Comparison of ENCODE assay signal across 1 cellular context in the genomic region with DNA sequence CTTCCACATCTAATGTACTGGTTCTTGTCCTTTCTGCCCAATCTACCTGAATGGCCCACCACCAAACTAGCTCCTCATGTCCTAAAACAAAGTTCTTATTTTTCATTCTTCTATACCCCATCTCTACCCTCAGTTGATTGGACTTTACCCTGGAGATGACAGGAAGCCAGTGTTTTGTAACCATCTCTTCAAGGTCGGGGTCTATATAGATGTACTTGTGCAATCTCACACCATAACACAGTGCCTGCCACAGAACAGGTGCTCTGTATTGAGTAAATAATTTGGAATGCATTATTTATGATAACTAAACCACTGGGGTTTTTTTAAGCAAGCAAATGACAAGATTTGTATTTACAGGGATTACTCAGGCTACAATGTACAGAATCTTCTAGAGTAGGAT.
TF ChIP-seq lines count a peak whose summit lies in the region.

No MANE protein-coding gene starts in this region.

TF ChIP-seq in HepG2, 621 proteins besides CTCF, POLR2A, EP300 and RAD21 (continued from another document):
- TF ChIP-seq, protein P1, sequence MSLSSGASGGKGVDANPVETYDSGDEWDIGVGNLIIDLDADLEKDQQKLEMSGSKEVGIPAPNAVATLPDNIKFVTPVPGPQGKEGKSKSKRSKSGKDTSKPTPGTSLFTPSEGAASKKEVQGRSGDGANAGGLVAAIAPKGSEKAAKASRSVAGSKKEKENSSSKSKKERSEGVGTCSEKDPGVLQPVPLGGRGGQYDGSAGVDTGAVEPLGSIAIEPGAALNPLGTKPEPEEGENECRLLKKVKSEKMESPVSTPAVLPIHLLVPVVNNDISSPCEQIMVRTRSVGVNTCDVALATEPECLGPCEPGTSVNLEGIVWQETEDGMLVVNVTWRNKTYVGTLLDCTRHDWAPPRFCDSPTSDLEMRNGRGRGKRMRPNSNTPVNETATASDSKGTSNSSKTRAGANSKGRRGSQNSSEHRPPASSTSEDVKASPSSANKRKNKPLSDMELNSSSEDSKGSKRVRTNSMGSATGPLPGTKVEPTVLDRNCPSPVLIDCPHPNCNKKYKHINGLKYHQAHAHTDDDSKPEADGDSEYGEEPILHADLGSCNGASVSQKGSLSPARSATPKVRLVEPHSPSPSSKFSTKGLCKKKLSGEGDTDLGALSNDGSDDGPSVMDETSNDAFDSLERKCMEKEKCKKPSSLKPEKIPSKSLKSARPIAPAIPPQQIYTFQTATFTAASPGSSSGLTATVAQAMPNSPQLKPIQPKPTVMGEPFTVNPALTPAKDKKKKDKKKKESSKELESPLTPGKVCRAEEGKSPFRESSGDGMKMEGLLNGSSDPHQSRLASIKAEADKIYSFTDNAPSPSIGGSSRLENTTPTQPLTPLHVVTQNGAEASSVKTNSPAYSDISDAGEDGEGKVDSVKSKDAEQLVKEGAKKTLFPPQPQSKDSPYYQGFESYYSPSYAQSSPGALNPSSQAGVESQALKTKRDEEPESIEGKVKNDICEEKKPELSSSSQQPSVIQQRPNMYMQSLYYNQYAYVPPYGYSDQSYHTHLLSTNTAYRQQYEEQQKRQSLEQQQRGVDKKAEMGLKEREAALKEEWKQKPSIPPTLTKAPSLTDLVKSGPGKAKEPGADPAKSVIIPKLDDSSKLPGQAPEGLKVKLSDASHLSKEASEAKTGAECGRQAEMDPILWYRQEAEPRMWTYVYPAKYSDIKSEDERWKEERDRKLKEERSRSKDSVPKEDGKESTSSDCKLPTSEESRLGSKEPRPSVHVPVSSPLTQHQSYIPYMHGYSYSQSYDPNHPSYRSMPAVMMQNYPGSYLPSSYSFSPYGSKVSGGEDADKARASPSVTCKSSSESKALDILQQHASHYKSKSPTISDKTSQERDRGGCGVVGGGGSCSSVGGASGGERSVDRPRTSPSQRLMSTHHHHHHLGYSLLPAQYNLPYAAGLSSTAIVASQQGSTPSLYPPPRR (CRISPR knock-in tag; IDR thresholded peaks at IDR 0.05; ENCODE audit: borderline replicate concordance) = no peak
- TF ChIP-seq HNF4A (CRISPR knock-in tag; IDR thresholded peaks at IDR 0.05) (peak; percentile 91), PLRG1 (conservative IDR thresholded peaks at IDR 0.05) (no peak), FOXP1 (IDR thresholded peaks at IDR 0.05) (no peak), FOXP1 (CRISPR knock-in tag; IDR thresholded peaks at IDR 0.05) (peak; percentile 63), ZNF644 (CRISPR knock-in tag; IDR thresholded peaks at IDR 0.05; ENCODE audit: low read depth) (peak; percentile 72), RCOR2 (CRISPR knock-in tag; IDR thresholded peaks at IDR 0.05) (0 out of 2 replicates have a peak, but pooled peaks have one; percentile 66), SOX6 (IDR thresholded peaks at IDR 0.05) (no peak), SOX6 (CRISPR knock-in tag; IDR thresholded peaks at IDR 0.05) (peak; percentile 75), CREB1 (IDR thresholded peaks at IDR 0.05) (no peak), CREB1 (CRISPR knock-in tag; IDR thresholded peaks at IDR 0.05) (peak; percentile 40), U2AF1 (optimal IDR thresholded peaks at IDR 0.05; ENCODE audit: low read depth, low read length) (no peak), ZEB1 (IDR thresholded peaks at IDR 0.05; ENCODE audit: insufficient replicate concordance, low read depth) (peak; percentile 51), RARA (CRISPR knock-in tag; IDR thresholded peaks at IDR 0.05) (no peak; the same call in 1 of the 2 replicates), BCL6 (CRISPR knock-in tag; IDR thresholded peaks at IDR 0.05) (0 out of 2 replicates have a peak, but pooled peaks have one; percentile 38), AGO1 (IDR thresholded peaks at IDR 0.05; ENCODE audit: low read depth, low read length, poor library complexity, severe bottlenecking) (no peak), HNF4G (IDR thresholded peaks at IDR 0.05; ENCODE audit: borderline replicate concordance, low read depth, low read length) (peak; percentile 77), HNF4G (CRISPR knock-in tag; IDR thresholded peaks at IDR 0.05; ENCODE audit: borderline replicate concordance, low read depth) (peak; percentile 74; the same call in 1 of the 2 replicates), TSC22D2 (CRISPR knock-in tag; IDR thresholded peaks at IDR 0.05; ENCODE audit: borderline replicate concordance) (no peak), FOXO1 (CRISPR knock-in tag; IDR thresholded peaks at IDR 0.05) (peak; percentile 63), FOXA1 (IDR thresholded peaks at IDR 0.05) (no peak), FOXA1 (CRISPR knock-in tag; IDR thresholded peaks at IDR 0.05) (peak; percentile 15; the same call in 1 of the 2 replicates), ZFYVE20 (CRISPR knock-in tag; IDR thresholded peaks at IDR 0.05; ENCODE audit: borderline replicate concordance, low read depth) (no peak), RXRA (CRISPR knock-in tag; IDR thresholded peaks at IDR 0.05) (no peak), GATAD2A (CRISPR knock-in tag; IDR thresholded peaks at IDR 0.05) (peak; percentile 95), GATAD1 (CRISPR knock-in tag; IDR thresholded peaks at IDR 0.05) (0 out of 2 replicates have a peak, but pooled peaks have one; percentile 43), ASH2L (IDR thresholded peaks at IDR 0.05; ENCODE audit: insufficient read length, low read depth, low read length) (peak; percentile 43)
- TF ChIP-seq, protein P2, sequence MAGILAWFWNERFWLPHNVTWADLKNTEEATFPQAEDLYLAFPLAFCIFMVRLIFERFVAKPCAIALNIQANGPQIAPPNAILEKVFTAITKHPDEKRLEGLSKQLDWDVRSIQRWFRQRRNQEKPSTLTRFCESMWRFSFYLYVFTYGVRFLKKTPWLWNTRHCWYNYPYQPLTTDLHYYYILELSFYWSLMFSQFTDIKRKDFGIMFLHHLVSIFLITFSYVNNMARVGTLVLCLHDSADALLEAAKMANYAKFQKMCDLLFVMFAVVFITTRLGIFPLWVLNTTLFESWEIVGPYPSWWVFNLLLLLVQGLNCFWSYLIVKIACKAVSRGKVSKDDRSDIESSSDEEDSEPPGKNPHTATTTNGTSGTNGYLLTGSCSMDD (CRISPR knock-in tag; IDR thresholded peaks at IDR 0.05) = no peak
- TF ChIP-seq, protein P3, sequence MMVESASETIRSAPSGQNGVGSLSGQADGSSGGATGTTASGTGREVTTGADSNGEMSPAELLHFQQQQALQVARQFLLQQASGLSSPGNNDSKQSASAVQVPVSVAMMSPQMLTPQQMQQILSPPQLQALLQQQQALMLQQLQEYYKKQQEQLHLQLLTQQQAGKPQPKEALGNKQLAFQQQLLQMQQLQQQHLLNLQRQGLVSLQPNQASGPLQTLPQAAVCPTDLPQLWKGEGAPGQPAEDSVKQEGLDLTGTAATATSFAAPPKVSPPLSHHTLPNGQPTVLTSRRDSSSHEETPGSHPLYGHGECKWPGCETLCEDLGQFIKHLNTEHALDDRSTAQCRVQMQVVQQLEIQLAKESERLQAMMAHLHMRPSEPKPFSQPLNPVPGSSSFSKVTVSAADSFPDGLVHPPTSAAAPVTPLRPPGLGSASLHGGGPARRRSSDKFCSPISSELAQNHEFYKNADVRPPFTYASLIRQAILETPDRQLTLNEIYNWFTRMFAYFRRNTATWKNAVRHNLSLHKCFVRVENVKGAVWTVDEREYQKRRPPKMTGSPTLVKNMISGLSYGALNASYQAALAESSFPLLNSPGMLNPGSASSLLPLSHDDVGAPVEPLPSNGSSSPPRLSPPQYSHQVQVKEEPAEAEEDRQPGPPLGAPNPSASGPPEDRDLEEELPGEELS (CRISPR knock-in tag; IDR thresholded peaks at IDR 0.05) = 0 out of 2 replicates have a peak, but pooled peaks have one; percentile 50
- TF ChIP-seq, protein P4, sequence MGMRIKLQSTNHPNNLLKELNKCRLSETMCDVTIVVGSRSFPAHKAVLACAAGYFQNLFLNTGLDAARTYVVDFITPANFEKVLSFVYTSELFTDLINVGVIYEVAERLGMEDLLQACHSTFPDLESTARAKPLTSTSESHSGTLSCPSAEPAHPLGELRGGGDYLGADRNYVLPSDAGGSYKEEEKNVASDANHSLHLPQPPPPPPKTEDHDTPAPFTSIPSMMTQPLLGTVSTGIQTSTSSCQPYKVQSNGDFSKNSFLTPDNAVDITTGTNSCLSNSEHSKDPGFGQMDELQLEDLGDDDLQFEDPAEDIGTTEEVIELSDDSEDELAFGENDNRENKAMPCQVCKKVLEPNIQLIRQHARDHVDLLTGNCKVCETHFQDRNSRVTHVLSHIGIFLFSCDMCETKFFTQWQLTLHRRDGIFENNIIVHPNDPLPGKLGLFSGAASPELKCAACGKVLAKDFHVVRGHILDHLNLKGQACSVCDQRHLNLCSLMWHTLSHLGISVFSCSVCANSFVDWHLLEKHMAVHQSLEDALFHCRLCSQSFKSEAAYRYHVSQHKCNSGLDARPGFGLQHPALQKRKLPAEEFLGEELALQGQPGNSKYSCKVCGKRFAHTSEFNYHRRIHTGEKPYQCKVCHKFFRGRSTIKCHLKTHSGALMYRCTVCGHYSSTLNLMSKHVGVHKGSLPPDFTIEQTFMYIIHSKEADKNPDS (CRISPR knock-in tag; IDR thresholded peaks at IDR 0.05) = no peak
- TF ChIP-seq, protein P5, sequence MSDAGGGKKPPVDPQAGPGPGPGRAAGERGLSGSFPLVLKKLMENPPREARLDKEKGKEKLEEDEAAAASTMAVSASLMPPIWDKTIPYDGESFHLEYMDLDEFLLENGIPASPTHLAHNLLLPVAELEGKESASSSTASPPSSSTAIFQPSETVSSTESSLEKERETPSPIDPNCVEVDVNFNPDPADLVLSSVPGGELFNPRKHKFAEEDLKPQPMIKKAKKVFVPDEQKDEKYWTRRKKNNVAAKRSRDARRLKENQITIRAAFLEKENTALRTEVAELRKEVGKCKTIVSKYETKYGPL (CRISPR knock-in tag; IDR thresholded peaks at IDR 0.05) = 0 out of 2 replicates have a peak, but pooled peaks have one; percentile 45
- TF ChIP-seq, protein P6, sequence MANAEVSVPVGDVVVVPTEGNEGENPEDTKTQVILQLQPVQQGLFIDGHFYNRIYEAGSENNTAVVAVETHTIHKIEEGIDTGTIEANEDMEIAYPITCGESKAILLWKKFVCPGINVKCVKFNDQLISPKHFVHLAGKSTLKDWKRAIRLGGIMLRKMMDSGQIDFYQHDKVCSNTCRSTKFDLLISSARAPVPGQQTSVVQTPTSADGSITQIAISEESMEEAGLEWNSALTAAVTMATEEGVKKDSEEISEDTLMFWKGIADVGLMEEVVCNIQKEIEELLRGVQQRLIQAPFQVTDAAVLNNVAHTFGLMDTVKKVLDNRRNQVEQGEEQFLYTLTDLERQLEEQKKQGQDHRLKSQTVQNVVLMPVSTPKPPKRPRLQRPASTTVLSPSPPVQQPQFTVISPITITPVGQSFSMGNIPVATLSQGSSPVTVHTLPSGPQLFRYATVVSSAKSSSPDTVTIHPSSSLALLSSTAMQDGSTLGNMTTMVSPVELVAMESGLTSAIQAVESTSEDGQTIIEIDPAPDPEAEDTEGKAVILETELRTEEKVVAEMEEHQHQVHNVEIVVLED (CRISPR knock-in tag; IDR thresholded peaks at IDR 0.05; ENCODE audit: borderline replicate concordance) = no peak
- TF ChIP-seq, protein P7, sequence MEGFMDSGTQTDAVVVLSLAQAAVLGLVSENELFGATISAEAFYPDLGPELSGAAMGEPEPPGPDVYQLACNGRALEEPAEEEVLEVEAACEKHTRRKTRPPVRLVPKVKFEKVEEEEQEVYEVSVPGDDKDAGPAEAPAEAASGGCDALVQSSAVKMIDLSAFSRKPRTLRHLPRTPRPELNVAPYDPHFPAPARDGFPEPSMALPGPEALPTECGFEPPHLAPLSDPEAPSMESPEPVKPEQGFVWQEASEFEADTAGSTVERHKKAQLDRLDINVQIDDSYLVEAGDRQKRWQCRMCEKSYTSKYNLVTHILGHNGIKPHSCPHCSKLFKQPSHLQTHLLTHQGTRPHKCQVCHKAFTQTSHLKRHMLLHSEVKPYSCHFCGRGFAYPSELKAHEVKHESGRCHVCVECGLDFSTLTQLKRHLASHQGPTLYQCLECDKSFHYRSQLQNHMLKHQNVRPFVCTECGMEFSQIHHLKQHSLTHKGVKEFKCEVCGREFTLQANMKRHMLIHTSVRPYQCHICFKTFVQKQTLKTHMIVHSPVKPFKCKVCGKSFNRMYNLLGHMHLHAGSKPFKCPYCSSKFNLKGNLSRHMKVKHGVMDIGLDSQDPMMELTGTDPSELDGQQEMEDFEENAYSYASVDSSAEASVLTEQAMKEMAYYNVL (CRISPR knock-in tag; IDR thresholded peaks at IDR 0.05; ENCODE audit: borderline replicate concordance) = no peak
- TF ChIP-seq, protein P8, sequence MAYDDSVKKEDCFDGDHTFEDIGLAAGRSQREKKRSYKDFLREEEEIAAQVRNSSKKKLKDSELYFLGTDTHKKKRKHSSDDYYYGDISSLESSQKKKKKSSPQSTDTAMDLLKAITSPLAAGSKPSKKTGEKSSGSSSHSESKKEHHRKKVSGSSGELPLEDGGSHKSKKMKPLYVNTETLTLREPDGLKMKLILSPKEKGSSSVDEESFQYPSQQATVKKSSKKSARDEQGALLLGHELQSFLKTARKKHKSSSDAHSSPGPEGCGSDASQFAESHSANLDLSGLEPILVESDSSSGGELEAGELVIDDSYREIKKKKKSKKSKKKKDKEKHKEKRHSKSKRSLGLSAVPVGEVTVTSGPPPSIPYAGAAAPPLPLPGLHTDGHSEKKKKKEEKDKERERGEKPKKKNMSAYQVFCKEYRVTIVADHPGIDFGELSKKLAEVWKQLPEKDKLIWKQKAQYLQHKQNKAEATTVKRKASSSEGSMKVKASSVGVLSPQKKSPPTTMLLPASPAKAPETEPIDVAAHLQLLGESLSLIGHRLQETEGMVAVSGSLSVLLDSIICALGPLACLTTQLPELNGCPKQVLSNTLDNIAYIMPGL (CRISPR knock-in tag; IDR thresholded peaks at IDR 0.05; ENCODE audit: borderline replicate concordance in 1 of 2, low read depth in 1 of 2) = no peak
- TF ChIP-seq, protein P9, sequence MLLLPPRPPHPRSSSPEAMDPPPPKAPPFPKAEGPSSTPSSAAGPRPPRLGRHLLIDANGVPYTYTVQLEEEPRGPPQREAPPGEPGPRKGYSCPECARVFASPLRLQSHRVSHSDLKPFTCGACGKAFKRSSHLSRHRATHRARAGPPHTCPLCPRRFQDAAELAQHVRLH (CRISPR knock-in tag; IDR thresholded peaks at IDR 0.05; ENCODE audit: borderline replicate concordance, low read depth) = 0 out of 2 replicates have a peak, but pooled peaks have one; percentile 50
- TF ChIP-seq, protein P10, sequence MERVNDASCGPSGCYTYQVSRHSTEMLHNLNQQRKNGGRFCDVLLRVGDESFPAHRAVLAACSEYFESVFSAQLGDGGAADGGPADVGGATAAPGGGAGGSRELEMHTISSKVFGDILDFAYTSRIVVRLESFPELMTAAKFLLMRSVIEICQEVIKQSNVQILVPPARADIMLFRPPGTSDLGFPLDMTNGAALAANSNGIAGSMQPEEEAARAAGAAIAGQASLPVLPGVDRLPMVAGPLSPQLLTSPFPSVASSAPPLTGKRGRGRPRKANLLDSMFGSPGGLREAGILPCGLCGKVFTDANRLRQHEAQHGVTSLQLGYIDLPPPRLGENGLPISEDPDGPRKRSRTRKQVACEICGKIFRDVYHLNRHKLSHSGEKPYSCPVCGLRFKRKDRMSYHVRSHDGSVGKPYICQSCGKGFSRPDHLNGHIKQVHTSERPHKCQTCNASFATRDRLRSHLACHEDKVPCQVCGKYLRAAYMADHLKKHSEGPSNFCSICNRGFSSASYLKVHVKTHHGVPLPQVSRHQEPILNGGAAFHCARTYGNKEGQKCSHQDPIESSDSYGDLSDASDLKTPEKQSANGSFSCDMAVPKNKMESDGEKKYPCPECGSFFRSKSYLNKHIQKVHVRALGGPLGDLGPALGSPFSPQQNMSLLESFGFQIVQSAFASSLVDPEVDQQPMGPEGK (CRISPR knock-in tag; IDR thresholded peaks at IDR 0.05) = 0 out of 2 replicates have a peak, but pooled peaks have one; percentile 13
